In the genomic region with DNA sequence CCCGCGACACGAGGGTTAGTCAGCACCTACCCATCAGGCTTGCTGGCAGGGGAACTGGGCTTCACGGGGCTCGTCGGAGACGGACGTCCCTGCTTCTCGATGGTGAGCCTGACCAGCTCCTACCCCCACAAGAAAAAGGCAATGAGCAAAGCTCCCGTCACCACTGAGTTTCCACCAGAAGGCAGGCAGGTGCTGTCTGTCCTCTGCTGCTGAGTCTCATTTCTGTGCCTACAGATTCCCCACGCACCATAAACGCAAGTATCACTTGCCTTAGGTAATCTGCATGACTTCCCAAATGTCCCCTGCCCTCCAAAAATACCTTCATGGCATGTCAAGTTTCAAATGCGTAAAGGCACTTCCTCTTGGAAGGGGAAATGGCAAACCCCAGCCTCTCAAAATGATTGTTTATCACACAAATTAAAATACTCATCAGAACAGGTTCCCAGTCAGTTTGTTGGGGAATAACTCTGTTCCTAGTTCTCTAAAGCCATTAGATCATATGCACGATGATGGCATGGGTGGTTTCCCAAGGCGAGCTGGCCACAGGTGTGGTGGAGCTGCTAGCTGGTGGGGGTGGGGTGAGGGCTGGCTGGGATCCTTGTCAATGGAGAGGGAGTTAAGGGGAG, we compare ENCODE assay signal across 9 cellular contexts.
DNase-seq lines count a peak whose midpoint lies in the region; ATAC-seq and TF ChIP-seq lines count a peak whose summit lies in the region.
"Had no signal": no experiment of that assay in that cellular context is flagged by ENCODE, and none has a peak within 500 bp of the region (broad histone marks: within the 10 kb centered on the region; RNA-seq: fewer than 3 reads in every experiment).

No MANE protein-coding gene starts in this region.

- H3K9me3 Mint-ChIP-seq in MCF 10A (ENCODE audit: unreplicated experiment) = no peaks in the 10 kb centered on the region
- H3K9me3 Mint-ChIP-seq in effector memory CD8-positive, alpha-beta T cell = no peaks in the 10 kb centered on the region

- H3K9me3 ChIP-seq in mammary epithelial cell (replicated peaks; ENCODE audit: insufficient read depth, low read length) (no peaks in the 10 kb centered on the region), transverse colon (no peaks in the 10 kb centered on the region), hepatocyte (ENCODE audit: low read depth) (no peaks in the 10 kb centered on the region)

- H3K27me3 ChIP-seq in mammary epithelial cell (ENCODE audit: insufficient read depth, low read length) (no peaks in the 10 kb centered on the region), transverse colon (no peaks in the 10 kb centered on the region), hepatocyte (no peaks in the 10 kb centered on the region)

- POLR2A ChIA-PET in MCF 10A (lab: Yijun Ruan, JAX) = no interaction called here

- BruUV-seq in mammary epithelial cell (replicated peaks; lab: Mats Ljungman, UMichigan) (no TSS peak), MCF 10A (replicated peaks; lab: Mats Ljungman, UMichigan) (no TSS peak)

- TF ChIP-seq CTCF in mammary epithelial cell (conservative IDR thresholded peaks at IDR 0.05 in 1 of 2, IDR thresholded peaks at IDR 0.05 in 1 of 2; ENCODE audit: extremely low read depth in 1 of 2, insufficient read depth in 1 of 2, low read depth in 1 of 2, low read length in 2 of 2) (no peak), MCF 10A (IDR thresholded peaks at IDR 0.05; ENCODE audit: unreplicated experiment) (no peak), transverse colon (IDR thresholded peaks at IDR 0.05) (no peak), hepatocyte (IDR thresholded peaks at IDR 0.05; ENCODE audit: poor library complexity) (no peak)

- in situ Hi-C loops in mammary epithelial cell (cut with MboI; ENCODE audit: low sequenced_read_pairs in 2 of 2) = no loop called here
- in situ Hi-C loops in transverse colon (cut with MboI; ENCODE audit: low pct_ligation_motif_present in 1 of 4, low pct_unique_long_range_greater_than_20kb in 1 of 4, low sequenced_read_pairs in 3 of 4) = no loop called here

- DNase-seq in mammary epithelial cell (peak; percentile 20), MCF 10A (ENCODE audit: unreplicated experiment) (no peak), transverse colon (peak; percentile 60), LoVo (ENCODE audit: low spot score) (no peak), hepatocyte (ENCODE audit: low spot score) (no peak), SKM-1 treated with dmso at 0.1 percent for 144 hours (lab: John Stamatoyannopoulos, UW; ENCODE audit: unreplicated experiment) (no peak)
- no peak for DNase-seq in effector memory CD8-positive, alpha-beta T cell
- DNase-seq: GM23248 had no signal

- TF ChIP-seq EP300 in transverse colon (IDR thresholded peaks at IDR 0.05; ENCODE audit: low read depth) = peak; percentile 79

- dilution Hi-C loops in mammary epithelial cell (cut with HindIII; ENCODE audit: low sequenced_read_pairs) = no loop called here

- intact Hi-C loops in mammary epithelial cell (cut with micrococcal nuclease) = no loop called here
- intact Hi-C loops in MCF 10A (cut with micrococcal nuclease) = loop anchor here (5.0 kb wide), 2 partner anchors 38 to 82 kb away; no protein-coding TSS in a partner anchor
- intact Hi-C loops in transverse colon (cut with DNase I; ENCODE audit: low total_unique reads) = no loop called here

- ATAC-seq in HG03045 (IDR thresholded peaks at IDR 0.05; ENCODE audit: unreplicated experiment) = peak; percentile 45
- ATAC-seq in effector memory CD8-positive, alpha-beta T cell (replicated peaks) = no peak

- no peak overlapping the region for H3K27ac ChIP-seq in mammary epithelial cell (ENCODE audit: insufficient read depth, low read depth, low read length)
- H3K27ac ChIP-seq in transverse colon = peak overlapping the region; percentile 81 to 88 (median 83)
- no peak overlapping the region for H3K27ac ChIP-seq in hepatocyte
- H3K27ac ChIP-seq: GM23248 had no signal

- 93% methylated on average over 11 of the region's 15 CpGs for WGBS in mammary epithelial cell (ENCODE audit: low coverage, missing lambda C conversion rate)
- WGBS in transverse colon (ENCODE audit: low coverage in 1 of 2), 2 donors = 72% methylated on average over 15 of the region's 15 CpGs; no CpG with 5 or more reads in 1 of the 2 donors
- 95% methylated on average over 15 of the region's 15 CpGs for WGBS in hepatocyte (ENCODE audit: low lambda C conversion rate, missing lambda C conversion rate)

- CTCF ChIA-PET in mammary epithelial cell (lab: Charles Lee; ENCODE audit: low non-redundant PET) = interaction anchor here (0.6 kb wide), 1 partner anchor 9 kb away, joined by 4 read pairs; no protein-coding TSS in a partner anchor
- CTCF ChIA-PET in MCF 10A (lab: Yijun Ruan, JAX) = interaction anchor here (0.6 kb wide), 1 partner anchor 112 kb away, joined by 5 read pairs; no protein-coding TSS in a partner anchor

- no peaks in the 10 kb centered on the region for H3K9me2 ChIP-seq in hepatocyte (replicated peaks; ENCODE audit: insufficient read depth)

- H3K79me2 ChIP-seq in mammary epithelial cell (ENCODE audit: insufficient read depth, low read length) (peaks cover 4% of the 10 kb centered on the region), hepatocyte (peaks cover 11% of the 10 kb centered on the region)

- no peaks in the 10 kb centered on the region for H3K27me3 Mint-ChIP-seq in MCF 10A (ENCODE audit: insufficient read depth, unreplicated experiment)
- H3K27me3 Mint-ChIP-seq in effector memory CD8-positive, alpha-beta T cell = no peaks in the 10 kb centered on the region

- no peak overlapping the region for H3K9ac ChIP-seq in mammary epithelial cell (ENCODE audit: insufficient read depth, low read length)
- H3K9ac ChIP-seq: GM23248 had no signal

- H2AFZ ChIP-seq in mammary epithelial cell (ENCODE audit: low read depth, low read length) (no peak overlapping the region), hepatocyte (no peak overlapping the region)
- H2AFZ ChIP-seq: GM23248 had no signal

- no peak for TF ChIP-seq POLR2A in transverse colon (IDR thresholded peaks at IDR 0.05)

- H3K4me3 ChIP-seq in mammary epithelial cell (replicated peaks in 1 of 3; ENCODE audit: insufficient read depth in 1 of 3, low read depth in 2 of 3, low read length in 3 of 3) (no peak overlapping the region), transverse colon (no peak overlapping the region), hepatocyte (no peak overlapping the region)
- H3K4me3 ChIP-seq: GM23248 had no signal

- no peak overlapping the region for H3K4me3 Mint-ChIP-seq in MCF 10A (ENCODE audit: unreplicated experiment)
- H3K4me3 Mint-ChIP-seq in effector memory CD8-positive, alpha-beta T cell = peak overlapping the region in 1 of 2 donors; percentile 33

- H3K36me3 ChIP-seq in mammary epithelial cell (ENCODE audit: insufficient read depth, low read length) (no peaks in the 10 kb centered on the region), transverse colon (no peaks in the 10 kb centered on the region), hepatocyte (replicated peaks; ENCODE audit: insufficient read depth, low read depth) (no peaks in the 10 kb centered on the region)

- H3K36me3 Mint-ChIP-seq in MCF 10A (ENCODE audit: insufficient read depth, unreplicated experiment) = peaks cover 24% of the 10 kb centered on the region
- peaks cover 63% of the 10 kb centered on the region for H3K36me3 Mint-ChIP-seq in effector memory CD8-positive, alpha-beta T cell (ENCODE audit: insufficient read depth)

- H3K4me1 ChIP-seq in mammary epithelial cell (ENCODE audit: insufficient read depth, low read length) (peaks cover 23% of the 10 kb centered on the region), transverse colon (peaks cover 11 to 61% (median 35%) of the 10 kb centered on the region in 4 donors), hepatocyte (ENCODE audit: insufficient read depth) (no peaks in the 10 kb centered on the region)

- no peak overlapping the region for H3K27ac Mint-ChIP-seq in MCF 10A (ENCODE audit: low read depth, unreplicated experiment)
- H3K27ac Mint-ChIP-seq in effector memory CD8-positive, alpha-beta T cell = peak overlapping the region; percentile 96 to 97

- peaks cover 19% of the 10 kb centered on the region for H3K4me1 Mint-ChIP-seq in MCF 10A (ENCODE audit: insufficient read depth, unreplicated experiment)
- H3K4me1 Mint-ChIP-seq in effector memory CD8-positive, alpha-beta T cell (ENCODE audit: low read depth in 2 of 2) = peaks cover 51 to 52% of the 10 kb centered on the region in 2 donors

- H4K20me1 ChIP-seq in mammary epithelial cell (ENCODE audit: insufficient read depth, low read length) (no peaks in the 10 kb centered on the region), hepatocyte (ENCODE audit: insufficient read depth, poor library complexity, severe bottlenecking) (no peaks in the 10 kb centered on the region)

- H3K4me2 ChIP-seq in mammary epithelial cell (ENCODE audit: insufficient read depth, low read depth, low read length) (no peak overlapping the region), hepatocyte (no peak overlapping the region)

Comparison
In these comparisons a context has a peak if more than half of its experiments do, and no peak if none do; other contexts are left out.
1. DNase-seq: peak in mammary epithelial cell (single experiment) and transverse colon (single experiment); none in MCF 10A (single experiment), effector memory CD8-positive, alpha-beta T cell (0 of 3), LoVo (single experiment), hepatocyte (single experiment) and SKM-1 treated with dmso at 0.1 percent for 144 hours (single experiment).
2. H3K27ac ChIP-seq: peak in transverse colon (4 of 4); none in mammary epithelial cell (single experiment) and hepatocyte (single experiment).